ENCODE assay signal across 23 cellular contexts in genomic region chrX:123138473-123138872, GRCh38. TPM values are rescaled to one million over a fixed set of nuclear protein-coding genes. Genes with fewer than 3 reads are reported as not detected.
DNase-seq lines count a peak whose midpoint lies in the region; ATAC-seq and TF ChIP-seq lines count a peak whose summit lies in the region.
"Had no signal": no experiment of that assay in that cellular context is flagged by ENCODE, and none has a peak within 500 bp of the region (broad histone marks: within the 10 kb centered on the region; RNA-seq: fewer than 3 reads in every experiment).

No MANE protein-coding gene starts in this region.

- no peaks in the 10 kb centered on the region for H3K36me3 ChIP-seq in lung (ENCODE audit: control insufficient read depth in 2 of 2, insufficient read depth in 2 of 2, low read length in 2 of 2)
- H3K36me3 ChIP-seq: thyroid gland had no signal

- no peak overlapping the region for H3K27ac ChIP-seq in lung (ENCODE audit: low read depth in 1 of 2, low read length in 1 of 2)
- H3K27ac ChIP-seq: thyroid gland had no signal

- H3K27me3 ChIP-seq in lung (ENCODE audit: control insufficient read depth, insufficient read depth): no peaks in the 10 kb centered on the region
- H3K27me3 ChIP-seq: thyroid gland had no signal

- TF ChIP-seq CTCF in AG09319 (IDR thresholded peaks at IDR 0.05; ENCODE audit: low read depth, low read length) (no peak), lung (IDR thresholded peaks at IDR 0.05; ENCODE audit: control extremely low read depth, extremely low read depth) (no peak)

- H3K9me3 ChIP-seq in lung (ENCODE audit: control insufficient read depth in 2 of 2, insufficient read depth in 1 of 2, low read length in 1 of 2): no peaks in the 10 kb centered on the region
- H3K9me3 ChIP-seq: thyroid gland had no signal

- peak; percentile 49 for ATAC-seq in esophagus mucosa
- ATAC-seq in lung (ENCODE audit: insufficient read depth, low FRiP score): peak; percentile 62
- ATAC-seq in activated CD4-positive, CD25-positive, alpha-beta regulatory T cell treated with anti-CD3 and anti-CD28 coated beads, Interleukin-2, amount 50 U/mL, for 24 hours: no peak
- ATAC-seq: activated T-cell treated with anti-CD3 and anti-CD28 coated beads, Interleukin-2, amount 50 U/mL, for 4 hours; stimulated activated naive B cell treated with anti-CD40 and anti-IgM and Interleukin-4, amounts not matched to agents 10 μg/mL and 1 μg/mL and 100 μg/mL, for 72 hours had no signal

- WGBS in lung, 2 donors: 62 to 78% methylated on average over 1 of the region's 1 CpG

- no peak overlapping the region for H3K4me3 ChIP-seq in lung
- H3K4me3 ChIP-seq: thyroid gland had no signal

- H3K4me1 ChIP-seq in lung (ENCODE audit: control insufficient read depth in 2 of 2, insufficient read depth in 2 of 2, low read length in 2 of 2): no peaks in the 10 kb centered on the region
- H3K4me1 ChIP-seq: thyroid gland had no signal

- DNase-seq in AG09319 (ENCODE audit: extremely low read depth, low read depth) (peak; percentile 14), M059J (ENCODE audit: low read depth) (peak; percentile 55), lung (ENCODE audit: low spot score) (no peak), hippocampal formation (lab: John Stamatoyannopoulos, UW) (no peak), AG08396 (ENCODE audit: low spot score) (no peak), RPMI8226 (no peak)
- DNase-seq: activated B cell treated with CpG ODN at 0.5 μM for 24 hours; activated naive CD4-positive, alpha-beta T cell treated with anti-CD3 and anti-CD28 coated beads, Interleukin-2, amount 50 U/mL, for 16 hours; activated T-cell treated with anti-CD3 and anti-CD28 coated beads, Interleukin-2, amount 50 U/mL, for 4 hours; DMS53; H9; KG1; left cardiac atrium; midbrain; NCI-H2029 treated with DMSO at 0.1 percent for 48 hours; NK-92 treated with Interleukin-12 subunit alpha and Interleukin-12 subunit beta, amount 100 ng/mL, for 24 hours; stimulated activated CD4-positive, alpha-beta T cell treated with anti-CD3 and anti-CD28 coated beads, Interleukin-1b, Interleukin-23, amount 100 ng/mL, for 48 hours; stimulated activated naive B cell treated with anti-CD40 and anti-IgM and Interleukin-4, amounts not matched to agents 10 μg/mL and 1 μg/mL and 100 μg/mL, for 72 hours; thyroid gland had no signal

RNA-seq across cellular contexts. Expression of gene GRIA3, which starts 45.6 kb away (rescaled TPM):
- total RNA-seq in M059J (2014; rRNA removed; shearing (Covaris generic)): 1.6 and 4.7 TPM in 2 replicates
- total RNA-seq in esophagus mucosa: 0.36 TPM
- 1 to 10 TPM in 1 of 2 donors, under 1 TPM in 1; 0.52 to 2.0 TPM for total RNA-seq in lung
- polyA plus RNA-seq in lung: under 1 TPM; 0.05 to 0.22 TPM
- total RNA-seq: activated B cell treated with CpG ODN at 0.5 μM for 24 hours; activated T-cell treated with anti-CD3 and anti-CD28 coated beads, Interleukin-2, amount 50 U/mL, for 4 hours; HT1080; NCI-H460 had no signal

Comparison
In these comparisons a context has a peak if more than half of its experiments do, and no peak if none do; other contexts are left out.
1. DNase-seq: peak in AG09319 (single experiment) and M059J (single experiment); none in lung (single experiment), hippocampal formation (0 of 2), AG08396 (single experiment) and RPMI8226 (single experiment).
2. ATAC-seq: peak in esophagus mucosa (single experiment) and lung (single experiment); none in activated CD4-positive, CD25-positive, alpha-beta regulatory T cell treated with anti-CD3 and anti-CD28 coated beads, Interleukin-2, amount 50 U/mL, for 24 hours (0 of 2).